ENCODE assay signal across 8 cellular contexts in the genomic region with DNA sequence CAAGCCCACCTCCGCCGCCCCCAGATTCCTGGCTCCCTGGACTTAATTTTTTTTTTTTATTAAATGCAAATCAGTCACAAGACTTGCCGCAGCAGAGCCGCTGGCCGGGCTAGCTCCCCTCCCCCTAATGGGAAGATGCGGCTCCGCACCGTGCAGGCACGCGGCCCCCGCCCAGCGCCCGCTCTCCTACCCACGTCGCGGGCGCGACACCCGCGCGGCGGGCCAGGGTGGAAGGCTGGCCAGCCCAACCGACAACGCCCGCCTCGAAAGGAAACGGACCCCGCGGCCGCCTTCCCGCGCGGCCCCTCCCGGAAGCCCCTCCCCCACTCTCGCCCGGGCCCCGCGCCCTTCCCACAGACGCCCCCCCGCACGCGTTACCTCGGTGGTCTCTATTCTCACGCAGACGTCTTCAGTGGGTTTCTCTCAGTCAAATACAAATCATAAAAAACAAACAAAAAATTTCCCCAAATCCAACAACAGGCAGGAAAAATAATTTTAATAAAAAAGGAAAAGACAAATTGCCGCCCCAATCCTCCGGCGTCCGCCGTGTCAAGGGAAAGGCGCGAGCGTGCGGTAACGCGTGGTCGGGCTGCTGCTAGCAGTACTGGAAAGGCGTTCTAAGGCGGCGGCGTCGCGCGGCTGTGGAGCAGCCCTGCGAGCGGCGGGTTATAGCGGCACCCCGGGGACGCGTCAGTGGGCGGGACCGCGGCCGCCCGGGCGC. TPM values are rescaled to one million over a fixed set of nuclear protein-coding genes. Genes with fewer than 3 reads are reported as not detected.
DNase-seq lines count a peak whose midpoint lies in the region; ATAC-seq, FAIRE-seq and TF ChIP-seq lines count a peak whose summit lies in the region.

Gene SLC38A2 (minus strand): TSS at position 643 of the 721 bp plus-strand sequence. CDS start 1,480 bp downstream, outside the sequence.

- no peak for TF ChIP-seq CTCF in lower lobe of right lung (IDR thresholded peaks at IDR 0.05)

- H3K36me3 ChIP-seq in lower lobe of right lung, result peaks cover 39% of the 10 kb centered on the region

- peaks cover 52% of the 10 kb centered on the region for H3K4me1 Mint-ChIP-seq in activated CD8-positive, alpha-beta T cell treated with anti-CD3 and anti-CD28 coated beads, Interleukin-2, amount 10 ng/mL, durations not matched to agents 7 days and 5 days (ENCODE audit: low read depth)

- ATAC-seq in HG03442 (IDR thresholded peaks at IDR 0.05; ENCODE audit: unreplicated experiment) (peak; percentile 86), lower lobe of right lung (peak; percentile 96 to 98)
- peak; percentile 84 for ATAC-seq in activated CD8-positive, alpha-beta T cell treated with anti-CD3 and anti-CD28 coated beads, Interleukin-2, amount 10 ng/mL, durations not matched to agents 7 days and 5 days

- H3K9me3 ChIP-seq in lower lobe of right lung, result no peaks in the 10 kb centered on the region

- H3K27ac ChIP-seq in lower lobe of right lung, result peak within 1 kb of the TSS; percentile 92

- intact Hi-C loops in lower lobe of right lung (cut with DNase I), result no loop called here

- peaks cover 49% of the 10 kb centered on the region for H3K36me3 Mint-ChIP-seq in activated CD8-positive, alpha-beta T cell treated with anti-CD3 and anti-CD28 coated beads, Interleukin-2, amount 10 ng/mL, durations not matched to agents 7 days and 5 days (ENCODE audit: low read depth)

- peaks cover 46% of the 10 kb centered on the region for H3K4me1 ChIP-seq in lower lobe of right lung

- H3K4me3 ChIP-seq in lower lobe of right lung, result peak within 1 kb of the TSS; percentile 90

- POLR2A ChIA-PET in activated CD8-positive, alpha-beta T cell treated with anti-CD3 and anti-CD28 coated beads, Interleukin-2, amount 10 ng/mL, durations not matched to agents 7 days and 5 days (lab: Charles Lee), result interaction anchor here (0.5 to 2.8 kb wide), 30 partner anchors 9 to 704 kb away, joined by 3 to 20 read pairs (median 4); partner anchors contain the start of gene SLC38A1

- FAIRE-seq in GM19239 (lab: Jason Lieb, UNC), result no peak

- no peaks in the 10 kb centered on the region for H3K9me3 Mint-ChIP-seq in activated CD8-positive, alpha-beta T cell treated with anti-CD3 and anti-CD28 coated beads, Interleukin-2, amount 10 ng/mL, durations not matched to agents 7 days and 5 days (ENCODE audit: insufficient read depth)

- CTCF ChIA-PET in activated CD8-positive, alpha-beta T cell treated with anti-CD3 and anti-CD28 coated beads, Interleukin-2, amount 10 ng/mL, durations not matched to agents 7 days and 5 days (lab: Charles Lee), result interaction anchor here (1.2 to 3.1 kb wide), 4 partner anchors 88 to 289 kb away, joined by 3 to 9 read pairs (median 4); no protein-coding TSS in a partner anchor

- DNase-seq in C1 segment of cervical spinal cord (lab: John Stamatoyannopoulos, UW), result peak in 12 of 14 donors; percentile 54 to 96 (median 92)
- DNase-seq in GM19239 (ENCODE audit: insufficient read length, low spot score), result peak; percentile 65
- peak; percentile 97 for DNase-seq in NCI-H82 (lab: John Stamatoyannopoulos, UW)
- peak; percentile 97 for DNase-seq in activated CD8-positive, alpha-beta T cell treated with anti-CD3 and anti-CD28 coated beads, Interleukin-2, amount 10 ng/mL, durations not matched to agents 7 days and 5 days
- DNase-seq in ecto neural progenitor cell (ENCODE audit: low spot score), result peak; percentile 98
- peak; percentile 99 for DNase-seq in lower lobe of right lung
- DNase-seq in stimulated activated CD4-positive, alpha-beta T cell treated with anti-CD3 and anti-CD28 coated beads, TNF-alpha, amount 100 ng/mL, for 4 hours (ENCODE audit: low read depth in 3 of 3), result peak; percentile 92 to 97 (median 96)

- no peaks in the 10 kb centered on the region for H3K27me3 ChIP-seq in lower lobe of right lung (ENCODE audit: low read depth)

- peak within 1 kb of the TSS; percentile 96 for H3K27ac Mint-ChIP-seq in activated CD8-positive, alpha-beta T cell treated with anti-CD3 and anti-CD28 coated beads, Interleukin-2, amount 10 ng/mL, durations not matched to agents 7 days and 5 days

- peaks cover 2% of the 10 kb centered on the region for H3K27me3 Mint-ChIP-seq in activated CD8-positive, alpha-beta T cell treated with anti-CD3 and anti-CD28 coated beads, Interleukin-2, amount 10 ng/mL, durations not matched to agents 7 days and 5 days (ENCODE audit: low read depth)

- peak within 1 kb of the TSS; percentile 89 for H3K4me3 Mint-ChIP-seq in activated CD8-positive, alpha-beta T cell treated with anti-CD3 and anti-CD28 coated beads, Interleukin-2, amount 10 ng/mL, durations not matched to agents 7 days and 5 days

RNA-seq across cellular contexts. Expression of gene SLC38A2, which starts in this region (rescaled TPM):
- 100 to 1,000 TPM; 194 to 200 TPM for total RNA-seq in activated CD8-positive, alpha-beta T cell treated with anti-CD3 and anti-CD28 coated beads, Interleukin-2, amount 10 ng/mL, durations not matched to agents 7 days and 5 days
- 284 TPM for total RNA-seq in lower lobe of right lung

Comparison
In these comparisons a context has a peak if more than half of its experiments do, and no peak if none do; other contexts are left out.
1. Peak in every context shown above with its lines: DNase-seq, ATAC-seq, H3K4me3 ChIP-seq and H3K27ac ChIP-seq.